1 cellular context compared by ENCODE assay signal in the genomic region with DNA sequence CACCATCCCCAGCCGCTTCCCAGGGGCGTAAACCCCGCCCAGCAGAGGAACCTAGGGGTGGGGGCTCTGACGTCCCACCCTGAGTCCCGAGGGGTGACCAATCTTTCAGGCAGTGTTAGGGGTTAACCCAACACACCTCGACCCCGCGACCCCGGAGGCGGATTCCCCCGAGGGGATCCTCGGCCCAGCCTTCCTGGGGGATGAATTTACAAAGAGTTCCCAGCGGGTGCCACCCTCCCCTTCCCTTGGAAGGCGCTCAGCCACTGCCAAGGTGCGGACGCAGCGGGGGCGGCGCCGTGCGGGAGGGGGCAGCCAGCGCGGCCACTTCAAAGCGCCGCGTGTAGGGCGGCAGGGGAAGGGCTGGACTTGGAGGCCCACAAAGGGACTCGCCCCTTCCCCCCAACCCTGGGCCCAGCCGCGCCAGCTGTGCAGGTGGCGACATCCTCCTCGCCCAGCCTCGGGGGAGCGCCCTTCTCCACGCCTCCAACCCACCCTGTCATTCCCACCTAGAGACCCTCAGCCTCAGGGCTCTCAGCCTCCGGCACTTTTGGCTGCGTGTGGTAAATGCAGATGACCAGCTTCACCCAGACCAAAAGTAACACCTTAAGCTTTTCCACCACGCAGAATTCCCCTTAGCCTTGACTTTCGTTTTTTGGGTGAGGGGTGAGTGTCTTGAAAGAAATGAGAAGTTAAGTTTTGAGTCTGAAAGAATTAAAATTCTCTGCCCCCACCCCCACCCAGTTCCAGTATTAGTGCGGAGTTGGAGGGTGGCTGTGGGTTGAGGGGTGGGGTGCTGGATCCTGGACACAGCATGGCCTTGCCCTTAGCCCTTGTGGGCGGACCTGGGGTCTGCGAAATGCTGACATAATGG.
TF ChIP-seq lines count a peak whose summit lies in the region.

No MANE protein-coding gene starts in this region.

TF ChIP-seq in HEK293, 187 proteins besides CTCF, POLR2A, EP300 and RAD21 (continued from another document and continues in another):
- TF ChIP-seq PRDM10 (tag by site-specific recombination; IDR thresholded peaks at IDR 0.05) (peak; percentile 91), EGR2 (tag by site-specific recombination; IDR thresholded peaks at IDR 0.05; ENCODE audit: low read depth) (peak; percentile 86), ZBTB7A (tag by site-specific recombination; IDR thresholded peaks at IDR 0.05; ENCODE audit: low read depth) (no peak), GLIS1 (tag by site-specific recombination; IDR thresholded peaks at IDR 0.05) (peak; percentile 96), ZEB2 (tag by site-specific recombination; IDR thresholded peaks at IDR 0.05) (peak; percentile 65; the same call in 1 of the 2 replicates), KLF9 (tag by site-specific recombination; IDR thresholded peaks at IDR 0.05; ENCODE audit: low read depth) (peak; percentile 56), ZFP41 (tag by site-specific recombination; IDR thresholded peaks at IDR 0.05; ENCODE audit: borderline replicate concordance) (no peak), KLF8 (tag by site-specific recombination; IDR thresholded peaks at IDR 0.05) (no peak; the same call in 1 of the 2 replicates), ZBTB8A (tag by site-specific recombination; IDR thresholded peaks at IDR 0.05) (peak; percentile 75), KLF17 (tag by site-specific recombination; IDR thresholded peaks at IDR 0.05) (peak; percentile 92), SCRT1 (tag by site-specific recombination; IDR thresholded peaks at IDR 0.05; ENCODE audit: borderline replicate concordance) (no peak), ZNF398 (tag by site-specific recombination; IDR thresholded peaks at IDR 0.05) (peak; percentile 84), ZNF560 (tag by site-specific recombination; IDR thresholded peaks at IDR 0.05; ENCODE audit: borderline replicate concordance) (no peak), ZNF629 (tag by site-specific recombination; IDR thresholded peaks at IDR 0.05) (peak; percentile 77), MZF1 (tag by site-specific recombination; IDR thresholded peaks at IDR 0.05; ENCODE audit: borderline replicate concordance) (peak; percentile 63), SP3 (tag by site-specific recombination; IDR thresholded peaks at IDR 0.05) (peak; percentile 42), ZNF214 (tag by site-specific recombination; IDR thresholded peaks at IDR 0.05; ENCODE audit: borderline replicate concordance) (no peak), ZNF701 (tag by site-specific recombination; IDR thresholded peaks at IDR 0.05) (0 out of 2 replicates have a peak, but pooled peaks have one; percentile 26), ZBTB26 (tag by site-specific recombination; optimal IDR thresholded peaks at IDR 0.05) (peak; percentile 52), ZNF747 (tag by site-specific recombination; IDR thresholded peaks at IDR 0.05) (no peak), ZBTB17 (tag by site-specific recombination; IDR thresholded peaks at IDR 0.05) (0 out of 2 replicates have a peak, but pooled peaks have one; percentile 21), ZNF184 (tag by site-specific recombination; IDR thresholded peaks at IDR 0.05) (no peak), ZIC2 (tag by site-specific recombination; IDR thresholded peaks at IDR 0.05) (peak; percentile 94), ZNF16 (tag by site-specific recombination; IDR thresholded peaks at IDR 0.05; ENCODE audit: low read depth) (no peak), KLF16 (tag by site-specific recombination; IDR thresholded peaks at IDR 0.05) (0 out of 2 replicates have a peak, but pooled peaks have one; percentile 57), PRDM1 (tag by site-specific recombination; IDR thresholded peaks at IDR 0.05) (no peak), ZNF513 (tag by site-specific recombination; IDR thresholded peaks at IDR 0.05) (no peak), ZNF660 (tag by site-specific recombination; IDR thresholded peaks at IDR 0.05) (no peak), GLIS2 (tag by site-specific recombination; IDR thresholded peaks at IDR 0.05) (peak; percentile 94), KLF1 (tag by site-specific recombination; IDR thresholded peaks at IDR 0.05) (peak; percentile 97), ZSCAN30 (tag by site-specific recombination; IDR thresholded peaks at IDR 0.05) (peak; percentile 32; the same call in 1 of the 2 replicates), ZXDB (tag by site-specific recombination; IDR thresholded peaks at IDR 0.05) (peak; percentile 84; the same call in 1 of the 2 replicates), ZNF335 (tag by site-specific recombination; conservative IDR thresholded peaks at IDR 0.05) (peak; percentile 59)
- TF ChIP-seq, protein P1, sequence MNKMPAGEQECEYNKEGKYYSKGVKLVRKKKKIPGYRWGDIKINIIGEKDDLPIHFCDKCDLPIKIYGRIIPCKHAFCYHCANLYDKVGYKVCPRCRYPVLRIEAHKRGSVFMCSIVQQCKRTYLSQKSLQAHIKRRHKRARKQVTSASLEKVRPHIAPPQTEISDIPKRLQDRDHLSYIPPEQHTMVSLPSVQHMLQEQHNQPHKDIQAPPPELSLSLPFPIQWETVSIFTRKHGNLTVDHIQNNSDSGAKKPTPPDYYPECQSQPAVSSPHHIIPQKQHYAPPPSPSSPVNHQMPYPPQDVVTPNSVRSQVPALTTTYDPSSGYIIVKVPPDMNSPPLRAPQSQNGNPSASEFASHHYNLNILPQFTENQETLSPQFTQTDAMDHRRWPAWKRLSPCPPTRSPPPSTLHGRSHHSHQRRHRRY (tag by site-specific recombination; IDR thresholded peaks at IDR 0.05), result no peak
- TF ChIP-seq, protein P2, sequence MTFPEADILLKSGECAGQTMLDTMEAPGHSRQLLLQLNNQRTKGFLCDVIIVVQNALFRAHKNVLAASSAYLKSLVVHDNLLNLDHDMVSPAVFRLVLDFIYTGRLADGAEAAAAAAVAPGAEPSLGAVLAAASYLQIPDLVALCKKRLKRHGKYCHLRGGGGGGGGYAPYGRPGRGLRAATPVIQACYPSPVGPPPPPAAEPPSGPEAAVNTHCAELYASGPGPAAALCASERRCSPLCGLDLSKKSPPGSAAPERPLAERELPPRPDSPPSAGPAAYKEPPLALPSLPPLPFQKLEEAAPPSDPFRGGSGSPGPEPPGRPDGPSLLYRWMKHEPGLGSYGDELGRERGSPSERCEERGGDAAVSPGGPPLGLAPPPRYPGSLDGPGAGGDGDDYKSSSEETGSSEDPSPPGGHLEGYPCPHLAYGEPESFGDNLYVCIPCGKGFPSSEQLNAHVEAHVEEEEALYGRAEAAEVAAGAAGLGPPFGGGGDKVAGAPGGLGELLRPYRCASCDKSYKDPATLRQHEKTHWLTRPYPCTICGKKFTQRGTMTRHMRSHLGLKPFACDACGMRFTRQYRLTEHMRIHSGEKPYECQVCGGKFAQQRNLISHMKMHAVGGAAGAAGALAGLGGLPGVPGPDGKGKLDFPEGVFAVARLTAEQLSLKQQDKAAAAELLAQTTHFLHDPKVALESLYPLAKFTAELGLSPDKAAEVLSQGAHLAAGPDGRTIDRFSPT (tag by site-specific recombination; IDR thresholded peaks at IDR 0.05), result peak; percentile 85
- TF ChIP-seq, protein P3, sequence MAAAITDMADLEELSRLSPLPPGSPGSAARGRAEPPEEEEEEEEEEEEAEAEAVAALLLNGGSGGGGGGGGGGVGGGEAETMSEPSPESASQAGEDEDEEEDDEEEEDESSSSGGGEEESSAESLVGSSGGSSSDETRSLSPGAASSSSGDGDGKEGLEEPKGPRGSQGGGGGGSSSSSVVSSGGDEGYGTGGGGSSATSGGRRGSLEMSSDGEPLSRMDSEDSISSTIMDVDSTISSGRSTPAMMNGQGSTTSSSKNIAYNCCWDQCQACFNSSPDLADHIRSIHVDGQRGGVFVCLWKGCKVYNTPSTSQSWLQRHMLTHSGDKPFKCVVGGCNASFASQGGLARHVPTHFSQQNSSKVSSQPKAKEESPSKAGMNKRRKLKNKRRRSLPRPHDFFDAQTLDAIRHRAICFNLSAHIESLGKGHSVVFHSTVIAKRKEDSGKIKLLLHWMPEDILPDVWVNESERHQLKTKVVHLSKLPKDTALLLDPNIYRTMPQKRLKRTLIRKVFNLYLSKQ (tag by site-specific recombination; IDR thresholded peaks at IDR 0.05; ENCODE audit: borderline replicate concordance), result no peak
- TF ChIP-seq, protein P4, sequence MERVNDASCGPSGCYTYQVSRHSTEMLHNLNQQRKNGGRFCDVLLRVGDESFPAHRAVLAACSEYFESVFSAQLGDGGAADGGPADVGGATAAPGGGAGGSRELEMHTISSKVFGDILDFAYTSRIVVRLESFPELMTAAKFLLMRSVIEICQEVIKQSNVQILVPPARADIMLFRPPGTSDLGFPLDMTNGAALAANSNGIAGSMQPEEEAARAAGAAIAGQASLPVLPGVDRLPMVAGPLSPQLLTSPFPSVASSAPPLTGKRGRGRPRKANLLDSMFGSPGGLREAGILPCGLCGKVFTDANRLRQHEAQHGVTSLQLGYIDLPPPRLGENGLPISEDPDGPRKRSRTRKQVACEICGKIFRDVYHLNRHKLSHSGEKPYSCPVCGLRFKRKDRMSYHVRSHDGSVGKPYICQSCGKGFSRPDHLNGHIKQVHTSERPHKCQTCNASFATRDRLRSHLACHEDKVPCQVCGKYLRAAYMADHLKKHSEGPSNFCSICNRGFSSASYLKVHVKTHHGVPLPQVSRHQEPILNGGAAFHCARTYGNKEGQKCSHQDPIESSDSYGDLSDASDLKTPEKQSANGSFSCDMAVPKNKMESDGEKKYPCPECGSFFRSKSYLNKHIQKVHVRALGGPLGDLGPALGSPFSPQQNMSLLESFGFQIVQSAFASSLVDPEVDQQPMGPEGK (tag by site-specific recombination; IDR thresholded peaks at IDR 0.05), result peak; percentile 89
- TF ChIP-seq, protein P5, sequence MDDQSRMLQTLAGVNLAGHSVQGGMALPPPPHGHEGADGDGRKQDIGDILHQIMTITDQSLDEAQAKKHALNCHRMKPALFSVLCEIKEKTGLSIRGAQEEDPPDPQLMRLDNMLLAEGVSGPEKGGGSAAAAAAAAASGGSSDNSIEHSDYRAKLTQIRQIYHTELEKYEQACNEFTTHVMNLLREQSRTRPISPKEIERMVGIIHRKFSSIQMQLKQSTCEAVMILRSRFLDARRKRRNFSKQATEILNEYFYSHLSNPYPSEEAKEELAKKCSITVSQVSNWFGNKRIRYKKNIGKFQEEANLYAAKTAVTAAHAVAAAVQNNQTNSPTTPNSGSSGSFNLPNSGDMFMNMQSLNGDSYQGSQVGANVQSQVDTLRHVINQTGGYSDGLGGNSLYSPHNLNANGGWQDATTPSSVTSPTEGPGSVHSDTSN (CRISPR knock-in tag; IDR thresholded peaks at IDR 0.05), result peak; percentile 78; the same call in 1 of the 2 replicates
